In the genomic region with DNA sequence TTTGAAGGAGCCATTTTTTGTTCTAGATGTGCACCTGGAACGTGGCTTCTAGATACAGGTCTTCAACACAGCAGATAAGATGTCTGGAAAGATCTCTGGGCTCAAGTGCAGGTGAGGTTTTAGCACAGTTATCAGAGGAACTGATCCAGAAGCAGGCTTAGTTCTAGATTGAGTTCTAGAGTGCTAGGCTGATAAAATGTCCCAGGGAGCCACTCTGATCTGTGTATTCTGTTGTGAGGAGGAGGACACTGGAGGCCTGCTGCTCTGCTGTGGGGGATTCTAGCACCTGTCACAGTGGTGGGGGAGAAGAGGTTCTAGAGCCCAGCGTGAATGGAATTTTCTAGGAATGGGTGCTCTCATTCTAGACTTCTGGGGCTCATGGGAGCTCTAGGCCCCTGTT, we compare ENCODE assay signal across 30 cellular contexts. TPM values are rescaled to one million over a fixed set of nuclear protein-coding genes. Genes with fewer than 3 reads are reported as not detected.
A peak's percentile ranks its signal among the peaks of the same experiment; 100 is the strongest.
DNase-seq lines count a peak whose midpoint lies in the region; ATAC-seq, FAIRE-seq and TF ChIP-seq lines count a peak whose summit lies in the region.
"Had no signal": no experiment of that assay in that cellular context is flagged by ENCODE, and none has a peak within 500 bp of the region (broad histone marks: within the 10 kb centered on the region; RNA-seq: fewer than 3 reads in every experiment).

No MANE protein-coding gene starts in this region.

- no peak overlapping the region for H2AFZ ChIP-seq in HepG2 (ENCODE audit: low read length)

- ATAC-seq in HepG2 (no peak), right lobe of liver (no peak), HG03469 (IDR thresholded peaks at IDR 0.05; ENCODE audit: unreplicated experiment) (no peak)
- ATAC-seq: A549, GM12878 had no signal

- no peaks in the 10 kb centered on the region for H3K9me3 ChIP-seq in HepG2 (ENCODE audit: low read length)
- H3K9me3 ChIP-seq in right lobe of liver = no peaks in the 10 kb centered on the region
- H3K9me3 ChIP-seq: A549, BE2C, BLaER1 had no signal

- no peak overlapping the region for H3K27ac ChIP-seq in HepG2 (ENCODE audit: extremely low read length, insufficient read depth, low read length)
- no peak overlapping the region for H3K27ac ChIP-seq in right lobe of liver
- peak overlapping the region; percentile 2 for H3K27ac ChIP-seq in angular gyrus (ENCODE audit: low read depth, low read length)
- H3K27ac ChIP-seq in cingulate gyrus (ENCODE audit: low read depth, low read length) = peak overlapping the region; percentile 4
- H3K27ac ChIP-seq: 22Rv1, A549, BLaER1 had no signal

- FAIRE-seq in HepG2 (lab: Jason Lieb, UNC) = no peak
- FAIRE-seq in urothelium cell line (lab: Jason Lieb, UNC) = no peak
- FAIRE-seq: A549, GM12878, GM12892, GM18507 had no signal

- POLR2A ChIA-PET in HepG2 (lab: Yijun Ruan, JAX) = no interaction called here

- H3K9ac ChIP-seq in HepG2 (ENCODE audit: insufficient read depth, low read depth, low read length) = no peak overlapping the region
- H3K9ac ChIP-seq: BLaER1 had no signal

- TF ChIP-seq EP300 in HepG2 (IDR thresholded peaks at IDR 0.05; ENCODE audit: low read depth in 2 of 2, low read length in 2 of 2) (no peak), HepG2 (CRISPR knock-in tag; IDR thresholded peaks at IDR 0.05; ENCODE audit: borderline replicate concordance) (no peak)

- in situ Hi-C loops in HepG2 (cut with HindIII; ENCODE audit: extremely low pct_ligation_motif_present, low pct_unique_long_range_greater_than_20kb) = no loop called here

- intact Hi-C loops in HepG2 (cut with micrococcal nuclease; ENCODE audit: unreplicated experiment) (no loop called here), right lobe of liver (cut with DNase I) (no loop called here)

- no peaks in the 10 kb centered on the region for H3K79me2 ChIP-seq in HepG2 (ENCODE audit: insufficient read depth, low read length)

- TF ChIP-seq POLR2A in HepG2 (IDR thresholded peaks at IDR 0.05; ENCODE audit: insufficient read depth in 1 of 2, low read depth in 2 of 2, low read length in 2 of 2) (no peak), right lobe of liver (IDR thresholded peaks at IDR 0.05) (no peak)

- H3K27me3 ChIP-seq in HepG2 (ENCODE audit: control insufficient read depth in 1 of 2, insufficient read depth in 2 of 2, low read length in 2 of 2) (peaks cover 18 to 55% of the 10 kb centered on the region in 2 experiments), right lobe of liver (peaks cover 0 to 3% of the 10 kb centered on the region in 2 donors)
- H3K27me3 ChIP-seq: BE2C had no signal

- H3K4me1 ChIP-seq in HepG2 (ENCODE audit: insufficient read depth, low read length) (no peaks in the 10 kb centered on the region), right lobe of liver (no peaks in the 10 kb centered on the region)
- H3K4me1 ChIP-seq: A549, BE2C had no signal

- CTCF ChIA-PET in HepG2 (lab: Yijun Ruan, JAX; ENCODE audit: low intra/inter-chr PET ratio, low total read pairs) = no interaction called here

- TF ChIP-seq CTCF in HepG2 (CRISPR knock-in tag; IDR thresholded peaks at IDR 0.05) (no peak), right lobe of liver (IDR thresholded peaks at IDR 0.05) (no peak)

- no peak overlapping the region for H3K4me2 ChIP-seq in HepG2 (ENCODE audit: low read depth, low read length)
- H3K4me2 ChIP-seq: A549, BLaER1 had no signal

- BruUV-seq in HepG2 (replicated peaks; lab: Mats Ljungman, UMichigan) = no TSS peak

- 9% methylated on average over 2 of the region's 2 CpGs for WGBS in HepG2 (ENCODE audit: low lambda C conversion rate)
- 45% methylated on average over 2 of the region's 2 CpGs for WGBS in right lobe of liver (ENCODE audit: insufficient coverage, low coverage, low lambda C conversion rate, missing lambda C conversion rate)

- DNase-seq in HepG2 (ENCODE audit: low spot score) = no peak
- no peak for DNase-seq in right lobe of liver
- DNase-seq in activated CD8-positive, alpha-beta memory T cell treated with anti-CD3 and anti-CD28 coated beads, Interleukin-2, amount 50 U/mL, for 4 hours = no peak
- no peak for DNase-seq in urothelium cell line (ENCODE audit: low spot score)
- DNase-seq: AML-193; BE2C; C1 segment of cervical spinal cord; CD4-positive, alpha-beta memory T cell; CD4-positive, CD25-positive, alpha-beta regulatory T cell; CD8-positive, alpha-beta memory T cell; COR-L47; DMS 273 treated with DMSO at 0.1 percent for 48 hours; DMS153; DMS53; DMS79; DND-41; EL; GDM1 had no signal

- H4K20me1 ChIP-seq in HepG2 (ENCODE audit: insufficient read depth, low read length) = peaks cover 8% of the 10 kb centered on the region; the same call in 1 of the 2 replicates
- H4K20me1 ChIP-seq: BLaER1 had no signal

- no peak for TF ChIP-seq RAD21 in HepG2 (CRISPR knock-in tag; IDR thresholded peaks at IDR 0.05)

- H3K4me3 ChIP-seq in HepG2 (replicated peaks in 1 of 3; ENCODE audit: insufficient read depth in 1 of 3, low read depth in 2 of 3, low read length in 3 of 3) = no peak overlapping the region
- H3K4me3 ChIP-seq in right lobe of liver = no peak overlapping the region
- H3K4me3 ChIP-seq: A549, BLaER1, GM12878 had no signal

- H3K36me3 ChIP-seq in HepG2 (replicated peaks in 1 of 2; ENCODE audit: control insufficient read depth in 1 of 2, insufficient read depth in 2 of 2, low read length in 2 of 2) = no peaks in the 10 kb centered on the region
- H3K36me3 ChIP-seq in right lobe of liver = no peaks in the 10 kb centered on the region
- H3K36me3 ChIP-seq: BLaER1 had no signal

RNA-seq across cellular contexts. Expression of a gene that starts 12.0 kb away (rescaled TPM):
- 0.15 TPM in 1 of 2 replicates, not detected in the other for total RNA-seq in HepG2 (2016; rRNA removed; fragmentation: Illumina TruSeq; extraction: Trizol)
- total RNA-seq in HepG2 (2016; cell fraction: cytosol; rRNA removed; fragmentation: Illumina TruSeq; extraction: Trizol; ENCODE audit: low read depth) = 0.18 TPM in 1 of 2 replicates, not detected in the other
- total RNA-seq in HepG2 (2016; cell fraction: insoluble cytoplasmic fraction; rRNA removed; fragmentation: Illumina TruSeq; extraction: Trizol) = 0.09 TPM in 1 of 2 replicates, not detected in the other
- not detected in 2 replicates for total RNA-seq in HepG2 (2016; cell fraction: membrane; rRNA removed; fragmentation: Illumina TruSeq; extraction: Trizol)
- total RNA-seq in HepG2 (2016; cell fraction: nucleus; rRNA removed; fragmentation: Illumina TruSeq; extraction: Trizol) = not detected in 2 replicates
- not detected in 2 replicates for polyA plus RNA-seq in HepG2 (2011; rRNA removed)
- polyA plus RNA-seq in HepG2 (2011; cell fraction: cytosol; rRNA removed) = 0.13 TPM in 1 of 2 replicates, not detected in the other
- polyA plus RNA-seq in HepG2 (2011; cell fraction: nucleus; rRNA removed) = 0.07 and 0.16 TPM in 2 replicates
- 0.15 TPM in 1 of 2 replicates, not detected in the other for polyA plus RNA-seq in HepG2 (2012)
- not detected in 2 replicates for polyA plus RNA-seq in HepG2 (2016; cell fraction: cytosol; fragmentation: Illumina TruSeq; extraction: Trizol; ENCODE audit: low read depth)
- polyA plus RNA-seq in HepG2 (2016; cell fraction: insoluble cytoplasmic fraction; fragmentation: Illumina TruSeq; extraction: Trizol; ENCODE audit: low read depth) = 0.12 and 0.25 TPM in 2 replicates
- 0.08 TPM in 1 of 2 replicates, not detected in the other for polyA plus RNA-seq in HepG2 (2016; cell fraction: membrane; fragmentation: Illumina TruSeq; extraction: Trizol; ENCODE audit: low read depth)
- 0.42 TPM in 1 of 2 replicates, not detected in the other for polyA plus RNA-seq in HepG2 (2016; cell fraction: nucleus; fragmentation: Illumina TruSeq; extraction: Trizol; ENCODE audit: insufficient read depth, low read depth)
- polyA minus RNA-seq in HepG2 (2011; rRNA and poly(A)+ RNA removed; ENCODE audit: low replicate concordance) = not detected in 2 replicates
- polyA minus RNA-seq in HepG2 (2011; cell fraction: cytosol; rRNA and poly(A)+ RNA removed) = not detected in 2 replicates
- not detected in 2 replicates for polyA minus RNA-seq in HepG2 (2011; cell fraction: nucleus; rRNA and poly(A)+ RNA removed)
- total RNA-seq in right lobe of liver = 1 to 10 TPM in 2 of 6 experiments, under 1 TPM in 4; 0.61 to 1.7 (median 0.89) TPM
- total RNA-seq: A172; CD4-positive, alpha-beta memory T cell; CD4-positive, CD25-positive, alpha-beta regulatory T cell; CD8-positive, alpha-beta memory T cell; GM12878 had no signal
- polyA plus RNA-seq: CD14-positive monocyte; CD4-positive, alpha-beta memory T cell; CD4-positive, CD25-positive, alpha-beta regulatory T cell; CD8-positive, alpha-beta memory T cell; GM12878 had no signal

RNA-seq across cellular contexts. Expression of a gene that starts 30.3 kb away (rescaled TPM):
- total RNA-seq in HepG2 (2016; rRNA removed; fragmentation: Illumina TruSeq; extraction: Trizol) = not detected in 2 replicates
- total RNA-seq in HepG2 (2016; cell fraction: cytosol; rRNA removed; fragmentation: Illumina TruSeq; extraction: Trizol; ENCODE audit: low read depth) = not detected in 2 replicates
- total RNA-seq in HepG2 (2016; cell fraction: insoluble cytoplasmic fraction; rRNA removed; fragmentation: Illumina TruSeq; extraction: Trizol) = not detected in 2 replicates
- not detected in 2 replicates for total RNA-seq in HepG2 (2016; cell fraction: membrane; rRNA removed; fragmentation: Illumina TruSeq; extraction: Trizol)
- total RNA-seq in HepG2 (2016; cell fraction: nucleus; rRNA removed; fragmentation: Illumina TruSeq; extraction: Trizol) = not detected in 2 replicates
- polyA plus RNA-seq in HepG2 (2011; rRNA removed) = not detected in 2 replicates
- polyA plus RNA-seq in HepG2 (2011; cell fraction: cytosol; rRNA removed) = not detected in 2 replicates
- not detected in 2 replicates for polyA plus RNA-seq in HepG2 (2011; cell fraction: nucleus; rRNA removed)
- polyA plus RNA-seq in HepG2 (2012) = not detected in 2 replicates
- polyA plus RNA-seq in HepG2 (2016; cell fraction: cytosol; fragmentation: Illumina TruSeq; extraction: Trizol; ENCODE audit: low read depth) = not detected in 2 replicates
- polyA plus RNA-seq in HepG2 (2016; cell fraction: insoluble cytoplasmic fraction; fragmentation: Illumina TruSeq; extraction: Trizol; ENCODE audit: low read depth) = not detected in 2 replicates
- not detected in 2 replicates for polyA plus RNA-seq in HepG2 (2016; cell fraction: membrane; fragmentation: Illumina TruSeq; extraction: Trizol; ENCODE audit: low read depth)
- polyA plus RNA-seq in HepG2 (2016; cell fraction: nucleus; fragmentation: Illumina TruSeq; extraction: Trizol; ENCODE audit: insufficient read depth, low read depth) = not detected in 2 replicates
- 0.02 TPM in 1 of 2 replicates, not detected in the other for polyA minus RNA-seq in HepG2 (2011; rRNA and poly(A)+ RNA removed; ENCODE audit: low replicate concordance)
- not detected in 2 replicates for polyA minus RNA-seq in HepG2 (2011; cell fraction: cytosol; rRNA and poly(A)+ RNA removed)
- polyA minus RNA-seq in HepG2 (2011; cell fraction: nucleus; rRNA and poly(A)+ RNA removed) = not detected in 2 replicates
- total RNA-seq in right lobe of liver = not detected
- total RNA-seq: A172; CD4-positive, alpha-beta memory T cell; CD8-positive, alpha-beta memory T cell; GM12878 had no signal
- polyA plus RNA-seq: CD4-positive, alpha-beta memory T cell; CD4-positive, CD25-positive, alpha-beta regulatory T cell; GM12878 had no signal

RNA-seq across cellular contexts. Expression of a gene that starts 46.4 kb away (rescaled TPM):
- 16.6 and 22.1 TPM in 2 replicates for total RNA-seq in HepG2 (2016; rRNA removed; fragmentation: Illumina TruSeq; extraction: Trizol)
- total RNA-seq in HepG2 (2016; cell fraction: cytosol; rRNA removed; fragmentation: Illumina TruSeq; extraction: Trizol; ENCODE audit: low read depth) = 5.1 and 5.7 TPM in 2 replicates
- 16.1 and 23.7 TPM in 2 replicates for total RNA-seq in HepG2 (2016; cell fraction: insoluble cytoplasmic fraction; rRNA removed; fragmentation: Illumina TruSeq; extraction: Trizol)
- total RNA-seq in HepG2 (2016; cell fraction: membrane; rRNA removed; fragmentation: Illumina TruSeq; extraction: Trizol) = 12.0 and 13.1 TPM in 2 replicates
- total RNA-seq in HepG2 (2016; cell fraction: nucleus; rRNA removed; fragmentation: Illumina TruSeq; extraction: Trizol) = 8.3 and 9.7 TPM in 2 replicates
- polyA plus RNA-seq in HepG2 (2011; rRNA removed) = 18.0 and 20.2 TPM in 2 replicates
- polyA plus RNA-seq in HepG2 (2011; cell fraction: cytosol; rRNA removed) = 19.4 and 20.2 TPM in 2 replicates
- polyA plus RNA-seq in HepG2 (2011; cell fraction: nucleus; rRNA removed) = 11.2 and 13.9 TPM in 2 replicates
- polyA plus RNA-seq in HepG2 (2012) = 15.0 and 15.5 TPM in 2 replicates
- polyA plus RNA-seq in HepG2 (2016; cell fraction: cytosol; fragmentation: Illumina TruSeq; extraction: Trizol; ENCODE audit: low read depth) = 6.4 and 6.6 TPM in 2 replicates
- polyA plus RNA-seq in HepG2 (2016; cell fraction: insoluble cytoplasmic fraction; fragmentation: Illumina TruSeq; extraction: Trizol; ENCODE audit: low read depth) = 34.8 and 36.2 TPM in 2 replicates
- polyA plus RNA-seq in HepG2 (2016; cell fraction: membrane; fragmentation: Illumina TruSeq; extraction: Trizol; ENCODE audit: low read depth) = 11.1 and 11.7 TPM in 2 replicates
- 20.9 and 21.7 TPM in 2 replicates for polyA plus RNA-seq in HepG2 (2016; cell fraction: nucleus; fragmentation: Illumina TruSeq; extraction: Trizol; ENCODE audit: insufficient read depth, low read depth)
- polyA minus RNA-seq in HepG2 (2011; rRNA and poly(A)+ RNA removed; ENCODE audit: low replicate concordance) = 3.7 and 8.1 TPM in 2 replicates
- polyA minus RNA-seq in HepG2 (2011; cell fraction: cytosol; rRNA and poly(A)+ RNA removed) = 3.5 and 4.6 TPM in 2 replicates
- 5.8 and 6.6 TPM in 2 replicates for polyA minus RNA-seq in HepG2 (2011; cell fraction: nucleus; rRNA and poly(A)+ RNA removed)
- 1 to 10 TPM; 4.5 to 6.6 (median 4.9) TPM for total RNA-seq in right lobe of liver

RNA-seq across cellular contexts. Expression of a gene that starts 53.8 kb away (rescaled TPM):
- not detected in 2 replicates for total RNA-seq in HepG2 (2016; rRNA removed; fragmentation: Illumina TruSeq; extraction: Trizol)
- not detected in 2 replicates for total RNA-seq in HepG2 (2016; cell fraction: cytosol; rRNA removed; fragmentation: Illumina TruSeq; extraction: Trizol; ENCODE audit: low read depth)
- not detected in 2 replicates for total RNA-seq in HepG2 (2016; cell fraction: insoluble cytoplasmic fraction; rRNA removed; fragmentation: Illumina TruSeq; extraction: Trizol)
- total RNA-seq in HepG2 (2016; cell fraction: membrane; rRNA removed; fragmentation: Illumina TruSeq; extraction: Trizol) = not detected in 2 replicates
- not detected in 2 replicates for total RNA-seq in HepG2 (2016; cell fraction: nucleus; rRNA removed; fragmentation: Illumina TruSeq; extraction: Trizol)
- 0.04 and 0.10 TPM in 2 replicates for polyA plus RNA-seq in HepG2 (2011; rRNA removed)
- polyA plus RNA-seq in HepG2 (2011; cell fraction: cytosol; rRNA removed) = 0.05 TPM in 1 of 2 replicates, not detected in the other
- polyA plus RNA-seq in HepG2 (2011; cell fraction: nucleus; rRNA removed) = 0.06 TPM in 1 of 2 replicates, not detected in the other
- polyA plus RNA-seq in HepG2 (2012) = not detected in 2 replicates
- polyA plus RNA-seq in HepG2 (2016; cell fraction: cytosol; fragmentation: Illumina TruSeq; extraction: Trizol; ENCODE audit: low read depth) = not detected in 2 replicates
- not detected in 2 replicates for polyA plus RNA-seq in HepG2 (2016; cell fraction: insoluble cytoplasmic fraction; fragmentation: Illumina TruSeq; extraction: Trizol; ENCODE audit: low read depth)
- polyA plus RNA-seq in HepG2 (2016; cell fraction: membrane; fragmentation: Illumina TruSeq; extraction: Trizol; ENCODE audit: low read depth) = not detected in 2 replicates
- polyA plus RNA-seq in HepG2 (2016; cell fraction: nucleus; fragmentation: Illumina TruSeq; extraction: Trizol; ENCODE audit: insufficient read depth, low read depth) = not detected in 2 replicates
- polyA minus RNA-seq in HepG2 (2011; rRNA and poly(A)+ RNA removed; ENCODE audit: low replicate concordance) = not detected in 2 replicates
- not detected in 2 replicates for polyA minus RNA-seq in HepG2 (2011; cell fraction: cytosol; rRNA and poly(A)+ RNA removed)
- polyA minus RNA-seq in HepG2 (2011; cell fraction: nucleus; rRNA and poly(A)+ RNA removed) = not detected in 2 replicates
- total RNA-seq in right lobe of liver = 10 to 100 TPM in 1 of 6 experiments, 1 to 10 TPM in 5; 2.9 to 17.1 (median 5.6) TPM
- total RNA-seq: A172; CD4-positive, CD25-positive, alpha-beta regulatory T cell; Daoy had no signal
- polyA plus RNA-seq: CD8-positive, alpha-beta memory T cell had no signal

Comparison
In these comparisons a context has a peak if more than half of its experiments do, and no peak if none do; other contexts are left out.
1. H3K27ac ChIP-seq: peak in angular gyrus (single experiment) and cingulate gyrus (single experiment); none in HepG2 (single experiment) and right lobe of liver (0 of 3).